2 cellular contexts compared by ENCODE assay signal in the genomic region with DNA sequence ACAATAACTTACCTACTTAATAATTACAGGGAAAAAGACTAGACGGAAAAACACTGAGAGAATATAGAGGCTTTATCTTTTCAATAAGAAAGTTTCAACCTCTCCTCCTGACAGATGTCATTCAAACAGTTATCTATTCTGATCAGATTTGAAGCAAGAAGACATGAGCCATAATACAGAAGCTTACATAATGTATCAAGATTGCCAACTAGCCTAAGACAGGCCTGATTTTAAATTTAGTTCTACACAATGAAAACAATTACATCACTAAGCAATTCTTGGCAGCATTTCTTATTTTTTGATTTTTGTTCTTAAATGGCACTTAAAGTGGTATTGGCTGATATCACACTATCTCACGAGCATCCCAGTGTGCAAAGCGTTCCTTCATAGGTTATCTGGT.
TF ChIP-seq lines count a peak whose summit lies in the region.

No MANE protein-coding gene starts in this region.

TF ChIP-seq in IMR-90, 13 proteins besides CTCF, POLR2A, EP300 and RAD21:
- no peak for TF ChIP-seq CEBPB (IDR thresholded peaks at IDR 0.05; ENCODE audit: low read depth, low read length)
- TF ChIP-seq NFE2L2 (IDR thresholded peaks at IDR 0.05; ENCODE audit: low read depth, low read length): no peak
- TF ChIP-seq RFX5 (IDR thresholded peaks at IDR 0.05; ENCODE audit: low read depth, low read length): no peak
- TF ChIP-seq RCOR1 (IDR thresholded peaks at IDR 0.05; ENCODE audit: insufficient replicate concordance, low read length): no peak
- no peak for TF ChIP-seq MAFK (IDR thresholded peaks at IDR 0.05; ENCODE audit: low read depth, low read length)
- TF ChIP-seq MAZ (IDR thresholded peaks at IDR 0.05; ENCODE audit: borderline replicate concordance, low read depth, low read length): no peak
- no peak for TF ChIP-seq BHLHE40 (IDR thresholded peaks at IDR 0.05; ENCODE audit: low read depth, low read length)
- TF ChIP-seq CHD1 (IDR thresholded peaks at IDR 0.05; ENCODE audit: low read depth, low read length): no peak
- TF ChIP-seq, protein P1, sequence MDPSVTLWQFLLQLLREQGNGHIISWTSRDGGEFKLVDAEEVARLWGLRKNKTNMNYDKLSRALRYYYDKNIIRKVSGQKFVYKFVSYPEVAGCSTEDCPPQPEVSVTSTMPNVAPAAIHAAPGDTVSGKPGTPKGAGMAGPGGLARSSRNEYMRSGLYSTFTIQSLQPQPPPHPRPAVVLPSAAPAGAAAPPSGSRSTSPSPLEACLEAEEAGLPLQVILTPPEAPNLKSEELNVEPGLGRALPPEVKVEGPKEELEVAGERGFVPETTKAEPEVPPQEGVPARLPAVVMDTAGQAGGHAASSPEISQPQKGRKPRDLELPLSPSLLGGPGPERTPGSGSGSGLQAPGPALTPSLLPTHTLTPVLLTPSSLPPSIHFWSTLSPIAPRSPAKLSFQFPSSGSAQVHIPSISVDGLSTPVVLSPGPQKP (IDR thresholded peaks at IDR 0.05; ENCODE audit: borderline replicate concordance, low read depth, low read length): no peak
- TF ChIP-seq, protein P2, sequence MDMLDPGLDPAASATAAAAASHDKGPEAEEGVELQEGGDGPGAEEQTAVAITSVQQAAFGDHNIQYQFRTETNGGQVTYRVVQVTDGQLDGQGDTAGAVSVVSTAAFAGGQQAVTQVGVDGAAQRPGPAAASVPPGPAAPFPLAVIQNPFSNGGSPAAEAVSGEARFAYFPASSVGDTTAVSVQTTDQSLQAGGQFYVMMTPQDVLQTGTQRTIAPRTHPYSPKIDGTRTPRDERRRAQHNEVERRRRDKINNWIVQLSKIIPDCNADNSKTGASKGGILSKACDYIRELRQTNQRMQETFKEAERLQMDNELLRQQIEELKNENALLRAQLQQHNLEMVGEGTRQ (IDR thresholded peaks at IDR 0.05; ENCODE audit: low read depth, low read length): no peak
- TF ChIP-seq FOS (IDR thresholded peaks at IDR 0.05; ENCODE audit: low read depth, low read length): no peak
- TF ChIP-seq SMC3 (IDR thresholded peaks at IDR 0.05; ENCODE audit: low read depth, low read length): no peak
- no peak for TF ChIP-seq MXI1 (IDR thresholded peaks at IDR 0.05; ENCODE audit: borderline replicate concordance, low read depth, low read length)

TF ChIP-seq in K562, 482 proteins besides CTCF, POLR2A, EP300 and RAD21:
- TF ChIP-seq JUND (IDR thresholded peaks at IDR 0.05; ENCODE audit: borderline replicate concordance, low read depth, low read length) (no peak), JUND (tag; IDR thresholded peaks at IDR 0.05; ENCODE audit: borderline replicate concordance, low read depth, low read length) (no peak), ZNF24 (IDR thresholded peaks at IDR 0.05) (no peak), NFE2 (IDR thresholded peaks at IDR 0.05; ENCODE audit: low read depth) (no peak), MEIS2 (IDR thresholded peaks at IDR 0.05; ENCODE audit: partially characterized antibody) (peak; percentile 23)
- TF ChIP-seq, protein P3, sequence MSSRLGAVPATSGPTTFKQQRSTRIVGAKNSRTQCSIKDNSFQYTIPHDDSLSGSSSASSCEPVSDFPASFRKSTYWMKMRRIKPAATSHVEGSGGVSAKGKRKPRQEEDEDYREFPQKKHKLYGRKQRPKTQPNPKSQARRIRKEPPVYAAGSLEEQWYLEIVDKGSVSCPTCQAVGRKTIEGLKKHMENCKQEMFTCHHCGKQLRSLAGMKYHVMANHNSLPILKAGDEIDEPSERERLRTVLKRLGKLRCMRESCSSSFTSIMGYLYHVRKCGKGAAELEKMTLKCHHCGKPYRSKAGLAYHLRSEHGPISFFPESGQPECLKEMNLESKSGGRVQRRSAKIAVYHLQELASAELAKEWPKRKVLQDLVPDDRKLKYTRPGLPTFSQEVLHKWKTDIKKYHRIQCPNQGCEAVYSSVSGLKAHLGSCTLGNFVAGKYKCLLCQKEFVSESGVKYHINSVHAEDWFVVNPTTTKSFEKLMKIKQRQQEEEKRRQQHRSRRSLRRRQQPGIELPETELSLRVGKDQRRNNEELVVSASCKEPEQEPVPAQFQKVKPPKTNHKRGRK (tag; IDR thresholded peaks at IDR 0.05): no peak
- TF ChIP-seq, protein P4, sequence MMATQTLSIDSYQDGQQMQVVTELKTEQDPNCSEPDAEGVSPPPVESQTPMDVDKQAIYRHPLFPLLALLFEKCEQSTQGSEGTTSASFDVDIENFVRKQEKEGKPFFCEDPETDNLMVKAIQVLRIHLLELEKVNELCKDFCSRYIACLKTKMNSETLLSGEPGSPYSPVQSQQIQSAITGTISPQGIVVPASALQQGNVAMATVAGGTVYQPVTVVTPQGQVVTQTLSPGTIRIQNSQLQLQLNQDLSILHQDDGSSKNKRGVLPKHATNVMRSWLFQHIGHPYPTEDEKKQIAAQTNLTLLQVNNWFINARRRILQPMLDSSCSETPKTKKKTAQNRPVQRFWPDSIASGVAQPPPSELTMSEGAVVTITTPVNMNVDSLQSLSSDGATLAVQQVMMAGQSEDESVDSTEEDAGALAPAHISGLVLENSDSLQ (IDR thresholded peaks at IDR 0.05): peak; percentile 28; the same call in 1 of the 2 replicates
TF ChIP-seq in K562: peak in this region for 2.
